8 cellular contexts compared by ENCODE assay signal in the genomic region with DNA sequence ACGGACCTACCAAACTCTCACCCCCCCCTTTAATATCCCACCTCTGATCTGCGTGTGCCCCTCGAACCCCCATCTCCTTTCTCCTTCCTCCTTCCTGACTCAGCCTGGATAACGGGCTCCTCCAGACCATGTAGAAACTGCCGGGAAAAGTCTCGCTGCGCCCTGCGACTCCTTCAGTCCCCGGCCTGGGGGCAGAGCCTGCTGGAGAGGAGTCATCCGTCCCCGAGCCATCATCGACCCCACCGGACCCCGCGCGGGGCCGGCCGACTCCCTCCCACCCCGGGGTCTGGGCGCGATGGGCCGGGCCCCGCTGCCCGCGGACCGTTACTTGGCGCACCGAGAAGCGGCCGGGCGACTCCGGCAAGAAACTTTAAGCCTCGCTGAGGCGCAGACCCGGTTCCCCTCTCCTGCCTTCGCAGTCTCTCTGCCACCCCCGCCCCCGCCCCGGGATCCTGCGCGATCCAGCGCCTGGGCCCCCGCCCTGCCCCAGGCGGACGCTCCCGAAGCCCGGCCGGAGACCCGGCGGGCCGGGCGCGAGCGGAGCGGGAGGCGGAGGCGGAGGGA. TPM values are rescaled to one million over a fixed set of nuclear protein-coding genes. Genes with fewer than 3 reads are reported as not detected.
DNase-seq lines count a peak whose midpoint lies in the region; ATAC-seq lines count a peak whose summit lies in the region.

No MANE protein-coding gene starts in this region.

- H3K27ac Mint-ChIP-seq in activated T-cell treated with anti-CD3 and anti-CD28 coated beads, Interleukin-2, amount 50 U/mL, for 24 hours: peak overlapping the region; percentile 86

- H3K4me1 Mint-ChIP-seq in activated T-cell treated with anti-CD3 and anti-CD28 coated beads, Interleukin-2, amount 50 U/mL, for 24 hours (ENCODE audit: low read depth): peaks cover 29% of the 10 kb centered on the region

- peaks cover 9% of the 10 kb centered on the region for H3K36me3 Mint-ChIP-seq in activated T-cell treated with anti-CD3 and anti-CD28 coated beads, Interleukin-2, amount 50 U/mL, for 24 hours (ENCODE audit: low read depth)

- peak overlapping the region; percentile 90 for H3K4me3 ChIP-seq in skeletal muscle cell (ENCODE audit: low read depth, low read length)

- DNase-seq in stimulated activated CD4-positive, alpha-beta T cell treated with anti-CD3 and anti-CD28 coated beads, Interleukin-15, amount 100 ng/mL, for 24 hours: peak; percentile 38
- no peak for DNase-seq in stimulated activated CD4-positive, alpha-beta T cell treated with anti-CD3 and anti-CD28 coated beads, Interleukin-4, amount 100 ng/mL, for 1 hour
- peak; percentile 61 for DNase-seq in activated T-cell treated with anti-CD3 and anti-CD28 coated beads, Interleukin-2, amount 50 U/mL, for 24 hours
- DNase-seq in left ventricle myocardium superior (peak; percentile 54), skeletal muscle cell (ENCODE audit: low read depth) (no peak), NCI-H146 (lab: John Stamatoyannopoulos, UW) (no peak), NCI-H146 treated with DMSO at 0.1 percent for 48 hours (lab: John Stamatoyannopoulos, UW; ENCODE audit: unreplicated experiment) (no peak)

- intact Hi-C loops in left ventricle myocardium superior (cut with micrococcal nuclease): no loop called here

- H3K9me3 Mint-ChIP-seq in activated T-cell treated with anti-CD3 and anti-CD28 coated beads, Interleukin-2, amount 50 U/mL, for 24 hours: no peaks in the 10 kb centered on the region

- H3K4me3 Mint-ChIP-seq in activated T-cell treated with anti-CD3 and anti-CD28 coated beads, Interleukin-2, amount 50 U/mL, for 24 hours: peak overlapping the region; percentile 79

- ATAC-seq in HG03280 (IDR thresholded peaks at IDR 0.05; ENCODE audit: unreplicated experiment) (peak; percentile 25), left ventricle myocardium superior (peak; percentile 22)

- H3K27me3 Mint-ChIP-seq in activated T-cell treated with anti-CD3 and anti-CD28 coated beads, Interleukin-2, amount 50 U/mL, for 24 hours: peaks cover 54% of the 10 kb centered on the region

RNA-seq across cellular contexts. Expression of gene ZEB2, which starts 3.4 kb away (rescaled TPM):
- 83.2 TPM for total RNA-seq in left ventricle myocardium superior

Comparison
In these comparisons a context has a peak if more than half of its experiments do, and no peak if none do; other contexts are left out.
1. DNase-seq: peak in stimulated activated CD4-positive, alpha-beta T cell treated with anti-CD3 and anti-CD28 coated beads, Interleukin-15, amount 100 ng/mL, for 24 hours (single experiment), activated T-cell treated with anti-CD3 and anti-CD28 coated beads, Interleukin-2, amount 50 U/mL, for 24 hours (single experiment) and left ventricle myocardium superior (single experiment); none in stimulated activated CD4-positive, alpha-beta T cell treated with anti-CD3 and anti-CD28 coated beads, Interleukin-4, amount 100 ng/mL, for 1 hour (single experiment), skeletal muscle cell (single experiment), NCI-H146 (single experiment) and NCI-H146 treated with DMSO at 0.1 percent for 48 hours (single experiment).